Comparison of ENCODE assay signal across 8 cellular contexts in the genomic region with DNA sequence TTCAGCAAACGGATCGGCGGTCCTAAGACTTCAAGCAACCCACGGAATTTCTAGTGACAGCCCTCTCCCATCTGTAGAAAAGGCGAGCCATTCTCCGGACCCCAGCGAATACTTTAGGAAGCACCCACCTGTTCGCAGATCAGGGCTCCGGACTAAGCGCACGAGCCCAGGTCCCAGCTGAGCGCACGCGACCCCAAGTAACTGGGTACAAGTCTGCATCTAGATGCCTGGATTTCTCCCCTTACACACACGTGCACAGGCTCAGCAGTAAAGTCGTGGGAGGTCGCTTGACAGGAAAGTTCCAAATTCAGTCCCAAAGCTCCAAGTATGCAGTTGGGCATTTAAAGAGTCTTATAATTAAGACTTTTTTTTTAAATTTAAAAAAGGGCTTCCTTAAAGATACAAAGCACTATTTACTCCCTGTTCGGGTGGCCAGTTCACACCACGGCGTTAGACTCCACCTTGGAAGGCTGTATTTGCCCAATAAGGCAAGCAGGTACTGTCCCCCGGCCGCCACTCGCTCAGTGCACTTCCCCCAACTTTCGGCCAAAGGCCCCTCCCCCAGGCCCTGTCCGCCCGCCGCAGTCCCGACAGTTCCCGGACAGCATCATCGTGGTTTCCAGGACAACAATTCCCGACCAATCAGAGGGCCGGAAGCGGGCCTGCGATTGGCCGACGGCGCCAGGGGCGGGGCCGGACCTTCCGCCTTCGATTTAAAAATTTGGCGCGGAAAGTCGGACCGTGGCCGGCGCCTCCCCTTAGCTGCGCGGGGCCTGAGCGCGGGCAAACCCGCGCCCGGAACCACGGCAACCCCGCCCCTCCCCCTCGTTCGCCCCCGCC. TPM values are rescaled to one million over a fixed set of nuclear protein-coding genes. Genes with fewer than 3 reads are reported as not detected.
DNase-seq lines count a peak whose midpoint lies in the region; ATAC-seq, FAIRE-seq and TF ChIP-seq lines count a peak whose summit lies in the region.

A gene with protein sequence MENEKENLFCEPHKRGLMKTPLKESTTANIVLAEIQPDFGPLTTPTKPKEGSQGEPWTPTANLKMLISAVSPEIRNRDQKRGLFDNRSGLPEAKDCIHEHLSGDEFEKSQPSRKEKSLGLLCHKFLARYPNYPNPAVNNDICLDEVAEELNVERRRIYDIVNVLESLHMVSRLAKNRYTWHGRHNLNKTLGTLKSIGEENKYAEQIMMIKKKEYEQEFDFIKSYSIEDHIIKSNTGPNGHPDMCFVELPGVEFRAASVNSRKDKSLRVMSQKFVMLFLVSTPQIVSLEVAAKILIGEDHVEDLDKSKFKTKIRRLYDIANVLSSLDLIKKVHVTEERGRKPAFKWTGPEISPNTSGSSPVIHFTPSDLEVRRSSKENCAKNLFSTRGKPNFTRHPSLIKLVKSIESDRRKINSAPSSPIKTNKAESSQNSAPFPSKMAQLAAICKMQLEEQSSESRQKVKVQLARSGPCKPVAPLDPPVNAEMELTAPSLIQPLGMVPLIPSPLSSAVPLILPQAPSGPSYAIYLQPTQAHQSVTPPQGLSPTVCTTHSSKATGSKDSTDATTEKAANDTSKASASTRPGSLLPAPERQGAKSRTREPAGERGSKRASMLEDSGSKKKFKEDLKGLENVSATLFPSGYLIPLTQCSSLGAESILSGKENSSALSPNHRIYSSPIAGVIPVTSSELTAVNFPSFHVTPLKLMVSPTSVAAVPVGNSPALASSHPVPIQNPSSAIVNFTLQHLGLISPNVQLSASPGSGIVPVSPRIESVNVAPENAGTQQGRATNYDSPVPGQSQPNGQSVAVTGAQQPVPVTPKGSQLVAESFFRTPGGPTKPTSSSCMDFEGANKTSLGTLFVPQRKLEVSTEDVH (minus strand): TSS at position 526 of the 840 bp plus-strand sequence. CDS start 824 bp downstream, outside the sequence.

- intact Hi-C loops in Caco-2 (cut with micrococcal nuclease; ENCODE audit: unreplicated experiment), result loop anchor here (1.0 to 5.0 kb wide), 5 partner anchors 19 to 168 kb away; a partner anchor contains a TSS

- ATAC-seq in GM21423 (IDR thresholded peaks at IDR 0.05; ENCODE audit: unreplicated experiment), result peak; percentile 89

- POLR2A ChIA-PET in Caco-2 (lab: Charles Lee), result interaction anchor here (0.6 kb wide), 3 partner anchors 17 to 472 kb away, joined by 3 to 9 read pairs (median 4); a partner anchor contains a TSS

- H3K9me3 ChIP-seq in Caco-2 (no peaks in the 10 kb centered on the region), HUES48 (ENCODE audit: control insufficient read depth, insufficient read depth, low read length) (no peaks in the 10 kb centered on the region), NT2/D1 (ENCODE audit: insufficient read depth, low read length) (no peaks in the 10 kb centered on the region)

- peak; percentile 99 for DNase-seq in Caco-2
- peak; percentile 82 for DNase-seq in NT2/D1 (ENCODE audit: low read depth, low spot score)
- DNase-seq in activated CD8-positive, alpha-beta memory T cell treated with anti-CD3 and anti-CD28 coated beads for 48 hours (ENCODE audit: low read depth in 2 of 3, low spot score in 2 of 3), result peak; percentile 80 to 86 (median 81)
- DNase-seq in mesothelial cell of epicardium (ENCODE audit: low spot score in 2 of 2, unreplicated experiment in 2 of 2), result peak; percentile 90 to 95
- peak; percentile 58 to 67 for DNase-seq in stimulated activated CD8-positive, alpha-beta memory T cell treated with anti-CD3 and anti-CD28 coated beads, Interleukin-15, amount 100 ng/mL, for 4 hours (ENCODE audit: low read depth in 2 of 2)

- H3K9me3 Mint-ChIP-seq in Caco-2 (ENCODE audit: unreplicated experiment) (no peaks in the 10 kb centered on the region), mesothelial cell of epicardium (no peaks in the 10 kb centered on the region)

- H3K4me3 ChIP-seq in Caco-2 (ENCODE audit: low read depth, low read length) (peak within 1 kb of the TSS; percentile 96), HUES48 (ENCODE audit: low read depth, low read length) (peak within 1 kb of the TSS; percentile 82), NT2/D1 (ENCODE audit: insufficient read length, low read depth) (peak within 1 kb of the TSS; percentile 58)

- H3K27me3 Mint-ChIP-seq in Caco-2 (ENCODE audit: insufficient read depth, unreplicated experiment), result no peaks in the 10 kb centered on the region
- peaks cover 31% of the 10 kb centered on the region for H3K27me3 Mint-ChIP-seq in mesothelial cell of epicardium (ENCODE audit: low read depth)

- H3K27ac ChIP-seq in HUES48 (ENCODE audit: low read depth, low read length), result peak within 1 kb of the TSS; percentile 85

- H3K27ac Mint-ChIP-seq in Caco-2 (ENCODE audit: unreplicated experiment) (peak within 1 kb of the TSS; percentile 90), mesothelial cell of epicardium (peak within 1 kb of the TSS; percentile 50)

- TF ChIP-seq CTCF in Caco-2 (IDR thresholded peaks at IDR 0.05; ENCODE audit: insufficient read depth in 1 of 2, low read depth in 1 of 2, low read length in 1 of 2, severe bottlenecking in 1 of 2, unreplicated experiment in 1 of 2) (no peak), mesothelial cell of epicardium (IDR thresholded peaks at IDR 0.05; ENCODE audit: unreplicated experiment) (no peak)

- H3K36me3 ChIP-seq in Caco-2 (ENCODE audit: control insufficient read depth, insufficient read depth, low read length) (peaks cover 4% of the 10 kb centered on the region; the same call in 1 of the 2 replicates), HUES48 (ENCODE audit: control insufficient read depth, insufficient read depth, low read length) (peaks cover 38% of the 10 kb centered on the region), NT2/D1 (ENCODE audit: insufficient read depth, insufficient read length, low read length) (peaks cover 9% of the 10 kb centered on the region)

- H3K4me1 Mint-ChIP-seq in Caco-2 (ENCODE audit: low read depth, unreplicated experiment), result peaks cover 21% of the 10 kb centered on the region
- H3K4me1 Mint-ChIP-seq in mesothelial cell of epicardium, result peaks cover 38% of the 10 kb centered on the region

- H3K36me3 Mint-ChIP-seq in Caco-2 (ENCODE audit: insufficient read depth, unreplicated experiment), result peaks cover 67% of the 10 kb centered on the region
- peaks cover under 1% of the 10 kb centered on the region for H3K36me3 Mint-ChIP-seq in mesothelial cell of epicardium

- peak; percentile 39 for FAIRE-seq in endometrium (lab: Jason Lieb, UNC)

- H3K4me1 ChIP-seq in Caco-2 (peaks cover 48% of the 10 kb centered on the region), HUES48 (ENCODE audit: control insufficient read depth, insufficient read depth, low read length) (no peaks in the 10 kb centered on the region), NT2/D1 (ENCODE audit: insufficient read depth, insufficient read length) (peaks cover 5% of the 10 kb centered on the region)

- no peaks in the 10 kb centered on the region for H3K27me3 ChIP-seq in Caco-2 (replicated peaks; ENCODE audit: control insufficient read depth, insufficient read depth, low read length)
- H3K27me3 ChIP-seq in HUES48 (ENCODE audit: control insufficient read depth, insufficient read depth, low read length), result peaks cover 27% of the 10 kb centered on the region
- H3K27me3 ChIP-seq in NT2/D1 (ENCODE audit: insufficient read depth, insufficient read length), result peaks cover 38% of the 10 kb centered on the region

- H3K9ac ChIP-seq in HUES48 (ENCODE audit: low read depth, low read length) (peak within 1 kb of the TSS; percentile 82), NT2/D1 (ENCODE audit: insufficient read length, low read depth) (peak within 1 kb of the TSS; percentile 83)

- peak within 1 kb of the TSS; percentile 97 for H3K4me3 Mint-ChIP-seq in Caco-2 (ENCODE audit: unreplicated experiment)
- peak within 1 kb of the TSS; percentile 90 for H3K4me3 Mint-ChIP-seq in mesothelial cell of epicardium

- BruUV-seq in Caco-2 (replicated peaks; lab: Mats Ljungman, UMichigan), result TSS peak; percentile 55

- CTCF ChIA-PET in Caco-2 (lab: Charles Lee), result interaction anchor here (0.7 to 1.3 kb wide), 3 partner anchors 19 to 253 kb away, joined by 3 to 7 read pairs (median 4); no protein-coding TSS in a partner anchor

RNA-seq across cellular contexts. Expression of the gene that starts here (rescaled TPM):
- total RNA-seq in Caco-2 (2022) (38.1 and 38.4 TPM in 2 replicates), mesothelial cell of epicardium (5.2 to 6.1 TPM (median 5.6 TPM) in 3 replicates)

Comparison
In these comparisons a context has a peak if more than half of its experiments do, and no peak if none do; other contexts are left out.
1. Peak in every context shown above with its lines: DNase-seq, ATAC-seq, H3K4me3 ChIP-seq and H3K27ac ChIP-seq.